15 cellular contexts compared by ENCODE assay signal in the genomic region with DNA sequence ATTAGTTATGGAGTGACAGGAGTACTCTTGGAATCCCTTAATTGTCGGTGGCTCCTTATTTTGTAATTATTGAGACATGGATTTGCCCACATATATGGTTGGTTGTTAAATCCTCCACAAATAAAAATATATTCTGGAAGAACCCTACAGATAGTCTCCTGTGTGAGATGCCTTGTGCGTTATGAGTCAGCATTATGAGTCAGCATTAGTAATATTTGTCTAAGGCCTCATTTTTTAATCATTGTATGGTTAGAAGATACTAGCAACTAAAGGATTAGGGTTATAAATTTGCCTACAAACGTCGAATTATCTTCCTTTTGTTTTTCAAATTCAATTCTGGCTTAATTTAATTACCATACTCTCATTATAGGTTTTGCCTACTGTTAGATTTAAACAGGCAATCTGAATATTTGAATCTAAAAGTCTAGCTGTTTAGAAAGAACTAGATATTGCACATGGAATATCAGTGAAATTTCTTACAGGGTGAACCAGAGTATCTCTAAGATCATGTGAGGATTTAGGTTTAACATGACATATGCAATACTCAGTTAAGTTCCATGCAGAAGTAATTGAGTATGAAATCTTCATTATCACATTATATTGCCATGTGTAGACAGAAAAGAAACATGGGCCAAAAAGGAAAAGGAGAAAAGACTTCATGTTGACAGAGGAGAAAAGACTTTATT. TPM values are rescaled to one million over a fixed set of nuclear protein-coding genes. Genes with fewer than 3 reads are reported as not detected.
A peak's percentile ranks its signal among the peaks of the same experiment; 100 is the strongest.
DNase-seq lines count a peak whose midpoint lies in the region; ATAC-seq and TF ChIP-seq lines count a peak whose summit lies in the region.
"Had no signal": no experiment of that assay in that cellular context is flagged by ENCODE, and none has a peak within 500 bp of the region (broad histone marks: within the 10 kb centered on the region; RNA-seq: fewer than 3 reads in every experiment).

No MANE protein-coding gene starts in this region.

- POLR2A ChIA-PET in AG04449 (lab: Yijun Ruan, JAX) = no interaction called here
- POLR2A ChIA-PET in Panc1 (lab: Charles Lee) = interaction anchor here (0.7 kb wide), 1 partner anchor 282 kb away, joined by 4 read pairs; no protein-coding TSS in a partner anchor
- POLR2A ChIA-PET in activated CD8-positive, alpha-beta T cell treated with anti-CD3 and anti-CD28 coated beads for 36 hours (lab: Charles Lee) = no interaction called here

- CTCF ChIA-PET in AG04449 (lab: Yijun Ruan, JAX) = no interaction called here
- CTCF ChIA-PET in Panc1 (lab: Charles Lee) = no interaction called here
- CTCF ChIA-PET in activated CD8-positive, alpha-beta T cell treated with anti-CD3 and anti-CD28 coated beads for 36 hours (lab: Charles Lee) = no interaction called here

- H3K9ac ChIP-seq in fibroblast of lung (ENCODE audit: insufficient read depth, low read length) = no peak overlapping the region
- H3K9ac ChIP-seq: BLaER1 had no signal

- no TSS peak for BruUV-seq in Panc1 (replicated peaks; lab: Mats Ljungman, UMichigan)

- no peaks in the 10 kb centered on the region for H4K20me1 ChIP-seq in fibroblast of lung (ENCODE audit: control insufficient read depth, extremely low read depth, insufficient read depth, low read length)
- H4K20me1 ChIP-seq: BLaER1 had no signal

- ATAC-seq in Panc1 = peak; percentile 70; the same call in 1 of the 2 replicates
- ATAC-seq in activated CD8-positive, alpha-beta T cell treated with anti-CD3 and anti-CD28 coated beads for 36 hours = no peak

- H3K27me3 ChIP-seq in Panc1 (ENCODE audit: control insufficient read depth, insufficient read depth, low read length) (peaks cover 5% of the 10 kb centered on the region; the same call in 1 of the 2 replicates), fibroblast of lung (ENCODE audit: control insufficient read depth, insufficient read depth, low read length) (peaks cover 1% of the 10 kb centered on the region)
- H3K27me3 ChIP-seq: BLaER1 had no signal

- no peak overlapping the region for H3K4me2 ChIP-seq in fibroblast of lung (ENCODE audit: extremely low read depth, insufficient read depth, low read length)
- H3K4me2 ChIP-seq: BLaER1 had no signal

- peak; percentile 16 for DNase-seq in AG04449 (ENCODE audit: low read depth, low spot score)
- DNase-seq in H4 (ENCODE audit: low spot score) = peak; percentile 11
- peak; percentile 45 for DNase-seq in Panc1 (ENCODE audit: low read depth, low spot score)
- peak; percentile 76 to 80 for DNase-seq in fibroblast of lung (ENCODE audit: low read depth in 2 of 2)
- DNase-seq in osteocyte (ENCODE audit: extremely low spot score, unreplicated experiment) = no peak
- DNase-seq in amygdala (lab: John Stamatoyannopoulos, UW) = no peak
- no peak for DNase-seq in stimulated activated CD8-positive, alpha-beta memory T cell treated with anti-CD3 and anti-CD28 coated beads, Interleukin-4, amount 100 ng/mL, for 48 hours
- no peak for DNase-seq in activated CD8-positive, alpha-beta T cell treated with anti-CD3 and anti-CD28 coated beads for 36 hours
- DNase-seq: activated CD4-positive, alpha-beta T cell treated with anti-CD3 and anti-CD28 coated beads for 48 hours; activated naive CD4-positive, alpha-beta T cell treated with anti-CD3 and anti-CD28 coated beads, Interleukin-2, amount 10 ng/mL, durations not matched to agents 7 days and 5 days; naive B cell; NCI-H2227 treated with DMSO at 0.1 percent for 48 hours had no signal

- in situ Hi-C loops in Panc1 (cut with HindIII; ENCODE audit: low pct_unique_long_range_greater_than_20kb, low sequenced_read_pairs) = no loop called here

- H3K4me3 ChIP-seq in AG04449 (ENCODE audit: low read depth, low read length) (no peak overlapping the region), Panc1 (ENCODE audit: low read depth in 2 of 2, low read length in 2 of 2) (no peak overlapping the region), fibroblast of lung (replicated peaks in 1 of 4; ENCODE audit: control extremely low read depth in 1 of 4, insufficient read depth in 1 of 4, low read depth in 3 of 4, low read length in 4 of 4) (no peak overlapping the region)
- H3K4me3 ChIP-seq: BLaER1, skin epidermis had no signal

- H3K4me1 ChIP-seq in Panc1 (ENCODE audit: control insufficient read depth, insufficient read depth, low read length) (no peaks in the 10 kb centered on the region), fibroblast of lung (ENCODE audit: control insufficient read depth, extremely low read depth, insufficient read depth, low read length) (no peaks in the 10 kb centered on the region)
- H3K4me1 ChIP-seq: BLaER1 had no signal

- no peaks in the 10 kb centered on the region for H3K27me3 Mint-ChIP-seq in osteocyte (ENCODE audit: unreplicated experiment)
- peaks cover 7% of the 10 kb centered on the region for H3K27me3 Mint-ChIP-seq in activated CD8-positive, alpha-beta T cell treated with anti-CD3 and anti-CD28 coated beads for 36 hours
- H3K27me3 Mint-ChIP-seq: activated naive CD4-positive, alpha-beta T cell treated with anti-CD3 and anti-CD28 coated beads, Interleukin-2, amount 10 ng/mL, durations not matched to agents 7 days and 5 days had no signal

- H3K27ac Mint-ChIP-seq in osteocyte (ENCODE audit: unreplicated experiment) = no peak overlapping the region
- no peak overlapping the region for H3K27ac Mint-ChIP-seq in activated CD8-positive, alpha-beta T cell treated with anti-CD3 and anti-CD28 coated beads for 36 hours
- H3K27ac Mint-ChIP-seq: activated naive CD4-positive, alpha-beta T cell treated with anti-CD3 and anti-CD28 coated beads, Interleukin-2, amount 10 ng/mL, durations not matched to agents 7 days and 5 days; naive B cell had no signal

- no peak overlapping the region for H2AFZ ChIP-seq in fibroblast of lung (ENCODE audit: low read length)

- H3K9me3 Mint-ChIP-seq in osteocyte (ENCODE audit: unreplicated experiment) = peaks cover 5% of the 10 kb centered on the region
- H3K9me3 Mint-ChIP-seq in activated CD8-positive, alpha-beta T cell treated with anti-CD3 and anti-CD28 coated beads for 36 hours = no peaks in the 10 kb centered on the region
- H3K9me3 Mint-ChIP-seq: activated naive CD4-positive, alpha-beta T cell treated with anti-CD3 and anti-CD28 coated beads, Interleukin-2, amount 10 ng/mL, durations not matched to agents 7 days and 5 days; naive B cell had no signal

- intact Hi-C loops in Panc1 (cut with micrococcal nuclease; ENCODE audit: unreplicated experiment) = no loop called here
- intact Hi-C loops in activated CD8-positive, alpha-beta T cell treated with anti-CD3 and anti-CD28 coated beads for 36 hours (cut with micrococcal nuclease) = no loop called here

- H3K9me3 ChIP-seq in Panc1 (ENCODE audit: control insufficient read depth, insufficient read depth, low read depth, low read length) (no peaks in the 10 kb centered on the region), fibroblast of lung (ENCODE audit: control insufficient read depth, insufficient read depth, low read depth, low read length) (no peaks in the 10 kb centered on the region)
- H3K9me3 ChIP-seq: BLaER1 had no signal

- no peaks in the 10 kb centered on the region for H3K36me3 Mint-ChIP-seq in osteocyte (ENCODE audit: unreplicated experiment)
- H3K36me3 Mint-ChIP-seq in activated CD8-positive, alpha-beta T cell treated with anti-CD3 and anti-CD28 coated beads for 36 hours (ENCODE audit: low read depth) = no peaks in the 10 kb centered on the region
- H3K36me3 Mint-ChIP-seq: activated naive CD4-positive, alpha-beta T cell treated with anti-CD3 and anti-CD28 coated beads, Interleukin-2, amount 10 ng/mL, durations not matched to agents 7 days and 5 days; naive B cell had no signal

- no peak overlapping the region for H3K4me3 Mint-ChIP-seq in osteocyte (ENCODE audit: unreplicated experiment)
- H3K4me3 Mint-ChIP-seq in activated CD8-positive, alpha-beta T cell treated with anti-CD3 and anti-CD28 coated beads for 36 hours = no peak overlapping the region
- H3K4me3 Mint-ChIP-seq: activated naive CD4-positive, alpha-beta T cell treated with anti-CD3 and anti-CD28 coated beads, Interleukin-2, amount 10 ng/mL, durations not matched to agents 7 days and 5 days; naive B cell had no signal

- H3K4me1 Mint-ChIP-seq in osteocyte (ENCODE audit: unreplicated experiment) = peaks cover 13% of the 10 kb centered on the region
- H3K4me1 Mint-ChIP-seq in activated CD8-positive, alpha-beta T cell treated with anti-CD3 and anti-CD28 coated beads for 36 hours (ENCODE audit: low read depth) = peaks cover 4% of the 10 kb centered on the region
- H3K4me1 Mint-ChIP-seq: naive B cell had no signal

- TF ChIP-seq CTCF in AG04449 (IDR thresholded peaks at IDR 0.05; ENCODE audit: insufficient read depth, low read length, missing control alignments) (no peak), Panc1 (IDR thresholded peaks at IDR 0.05) (no peak), fibroblast of lung (conservative IDR thresholded peaks at IDR 0.05 in 1 of 2, IDR thresholded peaks at IDR 0.05 in 1 of 2; ENCODE audit: low read depth in 1 of 2, low read length in 2 of 2) (no peak), osteocyte (IDR thresholded peaks at IDR 0.05) (no peak)
- TF ChIP-seq CTCF in activated CD8-positive, alpha-beta T cell treated with anti-CD3 and anti-CD28 coated beads for 36 hours (IDR thresholded peaks at IDR 0.05) = no peak

- H3K27ac ChIP-seq in Panc1 (ENCODE audit: low read length) (no peak overlapping the region), fibroblast of lung (ENCODE audit: insufficient read depth, low read length) (no peak overlapping the region)
- H3K27ac ChIP-seq: BLaER1, skin epidermis had no signal

- H3K36me3 ChIP-seq in Panc1 (ENCODE audit: control insufficient read depth, insufficient read depth, low read length) = no peaks in the 10 kb centered on the region
- no peaks in the 10 kb centered on the region for H3K36me3 ChIP-seq in fibroblast of lung (ENCODE audit: control insufficient read depth, insufficient read depth, low read length)
- H3K36me3 ChIP-seq: BLaER1 had no signal

- H3K79me2 ChIP-seq in fibroblast of lung (ENCODE audit: control insufficient read depth, insufficient read depth, low read length) = no peaks in the 10 kb centered on the region

RNA-seq across cellular contexts. Expression of gene C6orf58, which starts 5.9 kb away (rescaled TPM):
- total RNA-seq in H4 (2014; rRNA removed; shearing (Covaris generic)) = not detected in 2 replicates
- total RNA-seq in Panc1 (2021; ENCODE audit: unreplicated experiment) (not detected), fibroblast of lung (not detected in 2 replicates), osteocyte (0.73 TPM in 1 of 2 replicates, not detected in the other)
- not detected for polyA plus RNA-seq in Panc1 (2012; ENCODE audit: insufficient read length)
- 0.05 TPM in 1 of 2 replicates, not detected in the other for polyA plus RNA-seq in fibroblast of lung
- not detected in 2 replicates for polyA plus RNA-seq in fibroblast of lung (2012)
- polyA minus RNA-seq in fibroblast of lung (ENCODE audit: low replicate concordance) = not detected in 2 replicates
- not detected for total RNA-seq in activated CD8-positive, alpha-beta T cell treated with anti-CD3 and anti-CD28 coated beads for 36 hours
- total RNA-seq: SK-MEL-5 had no signal

Comparison
In these comparisons a context has a peak if more than half of its experiments do, and no peak if none do; other contexts are left out.
1. DNase-seq: peak in AG04449 (single experiment), H4 (single experiment), Panc1 (single experiment) and fibroblast of lung (2 of 2); none in osteocyte (single experiment), amygdala (0 of 56), stimulated activated CD8-positive, alpha-beta memory T cell treated with anti-CD3 and anti-CD28 coated beads, Interleukin-4, amount 100 ng/mL, for 48 hours (single experiment) and activated CD8-positive, alpha-beta T cell treated with anti-CD3 and anti-CD28 coated beads for 36 hours (single experiment).